Comparison of ENCODE assay signal across 21 cellular contexts in the genomic region with DNA sequence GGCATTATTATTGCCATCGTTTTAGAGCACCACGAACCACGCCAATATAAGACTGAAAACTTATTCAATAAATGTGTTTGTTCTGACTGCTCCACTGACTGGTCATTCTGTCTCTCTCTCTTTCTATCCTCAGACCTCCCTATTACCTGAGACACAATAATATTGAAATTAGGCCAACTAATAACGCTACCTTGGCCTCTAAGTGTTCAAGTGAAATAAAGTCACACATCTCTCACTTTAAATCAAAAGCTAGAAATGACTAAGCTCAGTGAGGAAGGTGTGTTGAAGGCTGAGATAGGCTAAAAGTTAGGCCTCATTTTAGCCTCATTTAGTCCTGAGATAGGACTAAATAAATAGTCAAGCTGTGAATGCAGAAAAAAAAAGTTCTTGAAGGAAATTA. TPM values are rescaled to one million over a fixed set of nuclear protein-coding genes. Genes with fewer than 3 reads are reported as not detected.
DNase-seq lines count a peak whose midpoint lies in the region; ATAC-seq and TF ChIP-seq lines count a peak whose summit lies in the region.
"Had no signal": no experiment of that assay in that cellular context is flagged by ENCODE, and none has a peak within 500 bp of the region (broad histone marks: within the 10 kb centered on the region; RNA-seq: fewer than 3 reads in every experiment).

No MANE protein-coding gene starts in this region.

- H3K4me1 ChIP-seq in uterus = no peaks in the 10 kb centered on the region
- no peaks in the 10 kb centered on the region for H3K4me1 ChIP-seq in effector memory CD4-positive, alpha-beta T cell (ENCODE audit: control insufficient read depth, insufficient read depth, low read length, poor library complexity, severe bottlenecking)
- H3K4me1 ChIP-seq: BE2C, prostate gland, upper lobe of left lung had no signal

- no peak for TF ChIP-seq POLR2A in uterus (IDR thresholded peaks at IDR 0.05)

- H3K27me3 ChIP-seq in uterus = no peaks in the 10 kb centered on the region
- no peaks in the 10 kb centered on the region for H3K27me3 ChIP-seq in effector memory CD4-positive, alpha-beta T cell (replicated peaks; ENCODE audit: control insufficient read depth, insufficient read depth, low read length, poor library complexity, severe bottlenecking)
- H3K27me3 ChIP-seq: BE2C, upper lobe of left lung had no signal

- no peaks in the 10 kb centered on the region for H3K9me3 ChIP-seq in uterus
- H3K9me3 ChIP-seq in effector memory CD4-positive, alpha-beta T cell (ENCODE audit: control insufficient read depth, low read length) = no peaks in the 10 kb centered on the region
- H3K9me3 ChIP-seq: BE2C, prostate gland, upper lobe of left lung had no signal

- no peak for TF ChIP-seq CTCF in uterus (IDR thresholded peaks at IDR 0.05)

- DNase-seq in uterus = no peak
- DNase-seq in effector memory CD4-positive, alpha-beta T cell = no peak
- DNase-seq: activated naive CD4-positive, alpha-beta T cell treated with anti-CD3 and anti-CD28 coated beads for 36 hours; BE2C; hypothalamus; MM.1S; NCI-H187 treated with DMSO at 0.1 percent for 48 hours; NCI-H446; nephron progenitor cell; SHP77; stimulated activated naive CD4-positive, alpha-beta T cell; T-helper 17 cell; upper lobe of left lung had no signal

- intact Hi-C loops in uterus (cut with DNase I; ENCODE audit: low total_unique reads) = no loop called here

- H3K4me3 ChIP-seq in uterus = no peak overlapping the region
- no peak overlapping the region for H3K4me3 ChIP-seq in effector memory CD4-positive, alpha-beta T cell (ENCODE audit: insufficient read depth, low read depth, low read length, poor library complexity, severe bottlenecking)
- H3K4me3 ChIP-seq: prostate gland, upper lobe of left lung had no signal

- H3K36me3 ChIP-seq in uterus = no peaks in the 10 kb centered on the region
- no peaks in the 10 kb centered on the region for H3K36me3 ChIP-seq in effector memory CD4-positive, alpha-beta T cell (ENCODE audit: control insufficient read depth, insufficient read depth, low read length)
- H3K36me3 ChIP-seq: BE2C, prostate gland, upper lobe of left lung had no signal

- peak; percentile 82 for ATAC-seq in GM18868 (IDR thresholded peaks at IDR 0.05; ENCODE audit: unreplicated experiment)
- ATAC-seq in GM21515 (IDR thresholded peaks at IDR 0.05; ENCODE audit: unreplicated experiment) = peak; percentile 71
- ATAC-seq in HG02885 (IDR thresholded peaks at IDR 0.05; ENCODE audit: poor library complexity, unreplicated experiment) = peak; percentile 87
- ATAC-seq in HG03565 (IDR thresholded peaks at IDR 0.05; ENCODE audit: unreplicated experiment) = peak; percentile 83
- ATAC-seq in HG03196 (IDR thresholded peaks at IDR 0.05; ENCODE audit: unreplicated experiment) = no peak
- ATAC-seq in GM21825 (IDR thresholded peaks at IDR 0.05; ENCODE audit: unreplicated experiment) = no peak
- ATAC-seq: T-helper 17 cell had no signal

- H3K27ac ChIP-seq in uterus = no peak overlapping the region
- H3K27ac ChIP-seq in effector memory CD4-positive, alpha-beta T cell (ENCODE audit: insufficient read depth, low read length, poor library complexity, severe bottlenecking) = no peak overlapping the region
- H3K27ac ChIP-seq: prostate gland, upper lobe of left lung had no signal

RNA-seq across cellular contexts. Expression of a gene that starts 38.8 kb away (rescaled TPM):
- under 1 TPM in 1 of 4 donors, not detected in 3; 0.95 TPM for total RNA-seq in uterus
- total RNA-seq: activated naive CD4-positive, alpha-beta T cell treated with anti-CD3 and anti-CD28 coated beads for 36 hours; kidney epithelial cell; prostate gland; T-helper 17 cell; upper lobe of left lung had no signal

RNA-seq across cellular contexts. Expression of a gene that starts 49.7 kb away (rescaled TPM):
- 1 to 10 TPM in 1 of 4 donors, under 1 TPM in 1, not detected in 2; 0.43 to 9.5 TPM for total RNA-seq in uterus

Comparison
In these comparisons a context has a peak if more than half of its experiments do, and no peak if none do; other contexts are left out.
1. ATAC-seq: peak in GM18868 (single experiment), GM21515 (single experiment), HG02885 (single experiment) and HG03565 (single experiment); none in HG03196 (single experiment) and GM21825 (single experiment).